2 cellular contexts compared by ENCODE assay signal in the genomic region with DNA sequence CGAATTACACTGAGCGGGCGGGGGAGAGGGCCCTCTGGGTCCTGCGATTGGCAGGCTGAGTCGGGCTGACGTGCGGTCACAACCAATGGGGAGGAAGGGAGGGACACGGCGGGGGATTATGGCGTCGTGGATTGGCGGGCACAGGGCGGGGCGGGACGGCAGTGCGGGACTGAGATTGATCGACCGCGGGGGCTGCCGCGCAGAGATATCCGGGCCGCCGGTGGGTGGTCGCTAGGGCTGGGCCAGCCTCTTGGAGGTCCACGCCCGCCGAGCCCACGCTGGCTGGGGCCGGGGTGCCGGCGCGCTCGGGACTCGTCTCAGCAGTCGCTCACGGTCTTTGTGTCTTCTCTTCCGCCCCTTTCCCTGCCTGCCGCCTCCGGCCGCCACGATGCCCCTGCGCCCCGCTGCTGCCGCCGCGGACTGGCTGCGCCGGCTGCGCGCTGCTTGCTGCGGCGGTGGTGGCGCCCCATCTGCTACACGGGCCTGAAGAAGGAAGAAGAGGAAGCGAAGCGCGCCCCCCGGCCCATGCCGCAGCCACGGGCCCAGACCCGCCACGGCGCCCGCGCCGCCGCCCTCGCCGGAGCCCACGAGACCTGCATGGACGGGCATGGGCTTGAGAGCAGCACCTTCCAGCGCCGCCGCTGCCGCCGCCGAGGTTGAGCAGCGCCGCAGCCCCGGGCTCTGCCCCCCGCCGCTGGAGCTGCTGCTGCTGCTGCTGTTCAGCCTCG.
TF ChIP-seq lines count a peak whose summit lies in the region.

A gene with protein sequence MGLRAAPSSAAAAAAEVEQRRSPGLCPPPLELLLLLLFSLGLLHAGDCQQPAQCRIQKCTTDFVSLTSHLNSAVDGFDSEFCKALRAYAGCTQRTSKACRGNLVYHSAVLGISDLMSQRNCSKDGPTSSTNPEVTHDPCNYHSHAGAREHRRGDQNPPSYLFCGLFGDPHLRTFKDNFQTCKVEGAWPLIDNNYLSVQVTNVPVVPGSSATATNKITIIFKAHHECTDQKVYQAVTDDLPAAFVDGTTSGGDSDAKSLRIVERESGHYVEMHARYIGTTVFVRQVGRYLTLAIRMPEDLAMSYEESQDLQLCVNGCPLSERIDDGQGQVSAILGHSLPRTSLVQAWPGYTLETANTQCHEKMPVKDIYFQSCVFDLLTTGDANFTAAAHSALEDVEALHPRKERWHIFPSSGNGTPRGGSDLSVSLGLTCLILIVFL (plus strand): TSS at position 200 of the 728 bp plus-strand sequence. CDS start 408 bp downstream, at position 608.

TF ChIP-seq in IMR-90, 13 proteins besides CTCF, POLR2A, EP300 and RAD21:
- peak; percentile 1; the same call in 1 of the 2 replicates for TF ChIP-seq BHLHE40 (IDR thresholded peaks at IDR 0.05; ENCODE audit: low read depth, low read length)
- peak; percentile 94 for TF ChIP-seq MAZ (IDR thresholded peaks at IDR 0.05; ENCODE audit: borderline replicate concordance, low read depth, low read length)
- TF ChIP-seq FOS (IDR thresholded peaks at IDR 0.05; ENCODE audit: low read depth, low read length) = peak; percentile 60; the same call in 1 of the 2 replicates
- TF ChIP-seq CHD1 (IDR thresholded peaks at IDR 0.05; ENCODE audit: low read depth, low read length) = 0 out of 2 replicates have a peak, but pooled peaks have one; percentile 30
- TF ChIP-seq, protein P1, sequence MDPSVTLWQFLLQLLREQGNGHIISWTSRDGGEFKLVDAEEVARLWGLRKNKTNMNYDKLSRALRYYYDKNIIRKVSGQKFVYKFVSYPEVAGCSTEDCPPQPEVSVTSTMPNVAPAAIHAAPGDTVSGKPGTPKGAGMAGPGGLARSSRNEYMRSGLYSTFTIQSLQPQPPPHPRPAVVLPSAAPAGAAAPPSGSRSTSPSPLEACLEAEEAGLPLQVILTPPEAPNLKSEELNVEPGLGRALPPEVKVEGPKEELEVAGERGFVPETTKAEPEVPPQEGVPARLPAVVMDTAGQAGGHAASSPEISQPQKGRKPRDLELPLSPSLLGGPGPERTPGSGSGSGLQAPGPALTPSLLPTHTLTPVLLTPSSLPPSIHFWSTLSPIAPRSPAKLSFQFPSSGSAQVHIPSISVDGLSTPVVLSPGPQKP (IDR thresholded peaks at IDR 0.05; ENCODE audit: borderline replicate concordance, low read depth, low read length) = no peak
- peak; percentile 1; the same call in 1 of the 2 replicates for TF ChIP-seq MXI1 (IDR thresholded peaks at IDR 0.05; ENCODE audit: borderline replicate concordance, low read depth, low read length)
- TF ChIP-seq, protein P2, sequence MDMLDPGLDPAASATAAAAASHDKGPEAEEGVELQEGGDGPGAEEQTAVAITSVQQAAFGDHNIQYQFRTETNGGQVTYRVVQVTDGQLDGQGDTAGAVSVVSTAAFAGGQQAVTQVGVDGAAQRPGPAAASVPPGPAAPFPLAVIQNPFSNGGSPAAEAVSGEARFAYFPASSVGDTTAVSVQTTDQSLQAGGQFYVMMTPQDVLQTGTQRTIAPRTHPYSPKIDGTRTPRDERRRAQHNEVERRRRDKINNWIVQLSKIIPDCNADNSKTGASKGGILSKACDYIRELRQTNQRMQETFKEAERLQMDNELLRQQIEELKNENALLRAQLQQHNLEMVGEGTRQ (IDR thresholded peaks at IDR 0.05; ENCODE audit: low read depth, low read length) = no peak

TF ChIP-seq in PFSK-1, 5 proteins besides CTCF, POLR2A, EP300 and RAD21:
- no peak for TF ChIP-seq REST (IDR thresholded peaks at IDR 0.05; ENCODE audit: insufficient read depth in 1 of 2, low read depth in 2 of 2, low read length in 2 of 2)
- peak; percentile 26; the same call in 1 of the 2 replicates for TF ChIP-seq SIN3A (IDR thresholded peaks at IDR 0.05; ENCODE audit: borderline replicate concordance, insufficient read depth, low read length)
- TF ChIP-seq TAF1 (IDR thresholded peaks at IDR 0.05; ENCODE audit: borderline replicate concordance, insufficient read depth, low read length) = no peak; the same call in 1 of the 2 replicates
- no peak for TF ChIP-seq FOXP2 (optimal IDR thresholded peaks at IDR 0.05; ENCODE audit: borderline replicate concordance, extremely low read depth, extremely low read length, insufficient read depth)
- TF ChIP-seq POLR2AphosphoS5 (IDR thresholded peaks at IDR 0.05; ENCODE audit: low read depth, low read length) = peak; percentile 67; the same call in 1 of the 2 replicates
